10 cellular contexts compared by ENCODE assay signal in genomic region chr10:91883549-91884542, GRCh38. TPM values are rescaled to one million over a fixed set of nuclear protein-coding genes. Genes with fewer than 3 reads are reported as not detected.
DNase-seq lines count a peak whose midpoint lies in the region; ATAC-seq, FAIRE-seq and TF ChIP-seq lines count a peak whose summit lies in the region.
"Had no signal": no experiment of that assay in that cellular context is flagged by ENCODE, and none has a peak within 500 bp of the region (broad histone marks: within the 10 kb centered on the region; RNA-seq: fewer than 3 reads in every experiment).

No MANE protein-coding gene starts in this region.

- no peaks in the 10 kb centered on the region for H4K20me1 ChIP-seq in smooth muscle cell (ENCODE audit: low read depth)

- H2AFZ ChIP-seq in smooth muscle cell (ENCODE audit: low read depth), result peak overlapping the region; percentile 15

- H3K4me3 ChIP-seq in bronchial epithelial cell (ENCODE audit: low read depth, low read length) (no peak overlapping the region), kidney (ENCODE audit: low read length in 2 of 2) (peak overlapping the region; percentile 49 to 50), smooth muscle cell (peak overlapping the region; percentile 2)
- H3K4me3 ChIP-seq: Peyer's patch had no signal

- no peaks in the 10 kb centered on the region for H3K79me2 ChIP-seq in smooth muscle cell (ENCODE audit: low read depth)

- peaks cover 5% of the 10 kb centered on the region for H3K27me3 Mint-ChIP-seq in HFFc6 (ENCODE audit: insufficient read depth)

- H3K4me2 ChIP-seq in smooth muscle cell, result peak overlapping the region; percentile 73

- H3K9me3 ChIP-seq in kidney (ENCODE audit: control insufficient read depth in 1 of 2, low read length in 2 of 2), result no peaks in the 10 kb centered on the region
- H3K9me3 ChIP-seq in smooth muscle cell (replicated peaks; ENCODE audit: low read depth), result no peaks in the 10 kb centered on the region
- H3K9me3 ChIP-seq: Peyer's patch had no signal

- TF ChIP-seq CTCF in HFFc6 (IDR thresholded peaks at IDR 0.05), result no peak
- TF ChIP-seq CTCF in bronchial epithelial cell (IDR thresholded peaks at IDR 0.05; ENCODE audit: insufficient read depth, low read length, severe bottlenecking), result no peak
- no peak for TF ChIP-seq CTCF in kidney (IDR thresholded peaks at IDR 0.05; ENCODE audit: borderline replicate concordance, extremely low read depth, insufficient read depth)
- no peak for TF ChIP-seq CTCF in smooth muscle cell (IDR thresholded peaks at IDR 0.05; ENCODE audit: borderline replicate concordance, insufficient read depth, poor library complexity, severe bottlenecking)

- WGBS in smooth muscle cell (ENCODE audit: low lambda C conversion rate), result 16% methylated on average over 21 of the region's 21 CpGs

- FAIRE-seq in bronchial epithelial cell (lab: Jason Lieb, UNC), result peak; percentile 92
- no peak for FAIRE-seq in kidney (lab: Jason Lieb, UNC)

- H3K27ac Mint-ChIP-seq in HFFc6, result no peak overlapping the region

- peaks cover 31% of the 10 kb centered on the region for H3F3A ChIP-seq in smooth muscle cell (ENCODE audit: low read depth)

- no peaks in the 10 kb centered on the region for H3K36me3 Mint-ChIP-seq in HFFc6 (ENCODE audit: low read depth)

- no peaks in the 10 kb centered on the region for H3K9me3 Mint-ChIP-seq in HFFc6

- H3K27ac ChIP-seq in kidney (ENCODE audit: low read depth in 2 of 2, low read length in 2 of 2) (peak overlapping the region in 1 of 2 donors; percentile 23), smooth muscle cell (ENCODE audit: low read depth) (peak overlapping the region; percentile 78)
- H3K27ac ChIP-seq: Peyer's patch had no signal

- DNase-seq in HFFc6 (no peak), bronchial epithelial cell (ENCODE audit: low read depth) (peak; percentile 68), kidney (no peak), smooth muscle cell (lab: John Stamatoyannopoulos, UW; ENCODE audit: unreplicated experiment) (no peak), MV-4-11 (lab: John Stamatoyannopoulos, UW) (no peak), HCEC 1CT (no peak)
- DNase-seq: stimulated activated CD4-positive, alpha-beta T cell treated with anti-CD3 and anti-CD28 coated beads, Interleukin-1b, Interleukin-23, amount 100 ng/mL, for 48 hours had no signal

- no peak for ATAC-seq in GM21717 (IDR thresholded peaks at IDR 0.05; ENCODE audit: unreplicated experiment)
- ATAC-seq in HG03460 (IDR thresholded peaks at IDR 0.05; ENCODE audit: unreplicated experiment), result no peak

- H3K36me3 ChIP-seq in bronchial epithelial cell (ENCODE audit: control insufficient read depth, insufficient read depth, low read length) (no peaks in the 10 kb centered on the region), kidney (ENCODE audit: control insufficient read depth in 1 of 2, insufficient read depth in 2 of 2, low read length in 2 of 2) (no peaks in the 10 kb centered on the region), smooth muscle cell (ENCODE audit: low read depth) (no peaks in the 10 kb centered on the region)
- H3K36me3 ChIP-seq: Peyer's patch had no signal

- H3K27me3 ChIP-seq in bronchial epithelial cell (ENCODE audit: control insufficient read depth, insufficient read depth, low read length), result no peaks in the 10 kb centered on the region
- H3K27me3 ChIP-seq in smooth muscle cell (ENCODE audit: low read depth), result no peaks in the 10 kb centered on the region

- H3K4me1 ChIP-seq in kidney (ENCODE audit: control insufficient read depth in 1 of 2, insufficient read depth in 1 of 2, low read depth in 1 of 2, low read length in 2 of 2), result peaks cover 0 to 3% of the 10 kb centered on the region in 2 donors
- H3K4me1 ChIP-seq in smooth muscle cell (ENCODE audit: low read depth), result peaks cover 62% of the 10 kb centered on the region

- peaks cover 37% of the 10 kb centered on the region for H3K4me1 Mint-ChIP-seq in HFFc6 (ENCODE audit: low read depth)

- H3K9ac ChIP-seq in kidney (ENCODE audit: low read length in 2 of 2) (peak overlapping the region in 1 of 2 donors; percentile 30), smooth muscle cell (ENCODE audit: low read depth) (peak overlapping the region; percentile 49)

- intact Hi-C loops in kidney (cut with DNase I), result no loop called here

- peak overlapping the region; percentile 70 for H3K4me3 Mint-ChIP-seq in HFFc6

RNA-seq across cellular contexts. Expression of gene FGFBP3, which starts 25.4 kb away (rescaled TPM):
- total RNA-seq in HFFc6 (2021; fragmentation: NEBNext Ultra II Directional; extraction: Animal tissue kit (Norgen Biotek cat#: 25700)), result under 1 TPM; 0.47 to 0.54 (median 0.52) TPM
- total RNA-seq in bronchial epithelial cell (0.26 and 0.38 TPM in 2 replicates), kidney (2.7 TPM), smooth muscle cell (1.5 and 2.0 TPM in 2 replicates)
- polyA plus RNA-seq in kidney (ENCODE audit: insufficient read depth, low read depth, low replicate concordance) (1.3 TPM), smooth muscle cell (2.0 and 3.9 TPM in 2 replicates)

RNA-seq across cellular contexts. Expression of gene BTAF1, which starts 39.7 kb away (rescaled TPM):
- 10 to 100 TPM; 18.1 to 20.8 (median 20.4) TPM for total RNA-seq in HFFc6 (2021; fragmentation: NEBNext Ultra II Directional; extraction: Animal tissue kit (Norgen Biotek cat#: 25700))
- total RNA-seq in bronchial epithelial cell (47.4 and 53.4 TPM in 2 replicates), kidney (35.1 TPM), smooth muscle cell (47.3 and 62.8 TPM in 2 replicates)
- polyA plus RNA-seq in kidney (ENCODE audit: insufficient read depth, low read depth, low replicate concordance) (4.3 TPM), smooth muscle cell (13.2 and 19.4 TPM in 2 replicates)
